In genomic region chr4:39730067-39730466, GRCh38 we compare ENCODE assay signal across 19 cellular contexts. TPM values are rescaled to one million over a fixed set of nuclear protein-coding genes. Genes with fewer than 3 reads are reported as not detected.
DNase-seq lines count a peak whose midpoint lies in the region; ATAC-seq and TF ChIP-seq lines count a peak whose summit lies in the region.
"Had no signal": no experiment of that assay in that cellular context is flagged by ENCODE, and none has a peak within 500 bp of the region (broad histone marks: within the 10 kb centered on the region; RNA-seq: fewer than 3 reads in every experiment).

No MANE protein-coding gene starts in this region.

- H3K4me3 ChIP-seq in CD8-positive, alpha-beta T cell (ENCODE audit: low read depth, low read length): no peak overlapping the region
- H3K4me3 ChIP-seq in NB4 (ENCODE audit: low read depth, low read length) (no peak overlapping the region), WERI-Rb-1 (ENCODE audit: low read depth, low read length) (no peak overlapping the region)
- H3K4me3 ChIP-seq: psoas muscle had no signal

- no peaks in the 10 kb centered on the region for H3K9me3 Mint-ChIP-seq in CD8-positive, alpha-beta T cell
- H3K9me3 Mint-ChIP-seq in naive B cell (no peaks in the 10 kb centered on the region), immature natural killer cell (no peaks in the 10 kb centered on the region)
- H3K9me3 Mint-ChIP-seq: activated naive CD8-positive, alpha-beta T cell treated with anti-CD3 and anti-CD28 coated beads, Interleukin-2, amount 10 ng/mL, durations not matched to agents 7 days and 5 days; activated T-cell treated with anti-CD3 and anti-CD28 coated beads, Interleukin-2, amount 50 U/mL, for 72 hours; stimulated activated naive CD8-positive, alpha-beta T cell treated with anti-CD3 and anti-CD28 coated beads, Interleukin-15, amount 100 ng/mL, for 72 hours had no signal

- H3K27ac Mint-ChIP-seq in CD8-positive, alpha-beta T cell: peak overlapping the region; percentile 76
- H3K27ac Mint-ChIP-seq in naive B cell (peak overlapping the region in 4 of 6 donors; percentile 15 to 83 (median 49)), immature natural killer cell (no peak overlapping the region)
- H3K27ac Mint-ChIP-seq: activated naive CD8-positive, alpha-beta T cell treated with anti-CD3 and anti-CD28 coated beads, Interleukin-2, amount 10 ng/mL, durations not matched to agents 7 days and 5 days had no signal

- DNase-seq in CD8-positive, alpha-beta T cell: no peak
- DNase-seq in NB4 (ENCODE audit: low read depth) (peak; percentile 18), epithelial cell of prostate (ENCODE audit: low read depth, low spot score) (no peak), naive B cell (no peak), NOMO-1 treated with dmso at 0.1 percent for 144 hours (lab: John Stamatoyannopoulos, UW; ENCODE audit: unreplicated experiment) (no peak), immature natural killer cell (no peak), WERI-Rb-1 (no peak)
- DNase-seq: activated CD4-positive, alpha-beta T cell treated with anti-CD3 and anti-CD28 coated beads, Interleukin-2, amount 50 U/mL, for 48 hours; activated naive CD8-positive, alpha-beta T cell treated with anti-CD3 and anti-CD28 coated beads, Interleukin-2, amount 10 ng/mL, durations not matched to agents 7 days and 5 days; activated T-cell treated with anti-CD3 and anti-CD28 coated beads, Interleukin-2, amount 50 U/mL, for 72 hours; cerebellar nuclear complex; DMS 273 treated with DMSO at 0.1 percent for 48 hours; kidney glomerular epithelial cell; NCI-H146; NCI-H510A treated with DMSO at 0.1 percent for 48 hours; psoas muscle; stimulated activated CD4-positive, alpha-beta T cell treated with anti-CD3 and anti-CD28 coated beads, Interleukin-15, amount 100 ng/mL, for 24 hours; stimulated activated naive CD8-positive, alpha-beta T cell treated with anti-CD3 and anti-CD28 coated beads, Interleukin-15, amount 100 ng/mL, for 72 hours had no signal

- intact Hi-C loops in CD8-positive, alpha-beta T cell (cut with DNase I, micrococcal nuclease): loop anchor here in 1 of 2 experiments (5.0 kb wide), 1 partner anchor 33 kb away; the partner anchor contains the start of gene UBE2K

- no peaks in the 10 kb centered on the region for H3K9me3 ChIP-seq in CD8-positive, alpha-beta T cell (ENCODE audit: low read length)
- H3K9me3 ChIP-seq in WERI-Rb-1 (ENCODE audit: severe bottlenecking): no peaks in the 10 kb centered on the region
- H3K9me3 ChIP-seq: psoas muscle had no signal

- no peak for ATAC-seq in CD8-positive, alpha-beta T cell
- ATAC-seq in naive B cell (ENCODE audit: low read depth in 2 of 2): no peak
- ATAC-seq in HG02938 (IDR thresholded peaks at IDR 0.05; ENCODE audit: unreplicated experiment): no peak
- ATAC-seq: activated T-cell treated with anti-CD3 and anti-CD28 coated beads, Interleukin-2, amount 50 U/mL, for 72 hours; psoas muscle; stimulated activated naive CD8-positive, alpha-beta T cell treated with anti-CD3 and anti-CD28 coated beads, Interleukin-15, amount 100 ng/mL, for 72 hours had no signal

- no peaks in the 10 kb centered on the region for H3K36me3 ChIP-seq in CD8-positive, alpha-beta T cell (ENCODE audit: insufficient read depth, low read length)
- peaks cover 28% of the 10 kb centered on the region for H3K36me3 ChIP-seq in WERI-Rb-1

- CTCF ChIA-PET in CD8-positive, alpha-beta T cell (lab: Charles Lee): interaction anchor here (0.6 to 1.4 kb wide), 2 partner anchors 32 to 64 kb away, joined by 3 to 4 read pairs; partner anchors contain the start of gene UBE2K

- H3K4me1 Mint-ChIP-seq in CD8-positive, alpha-beta T cell (ENCODE audit: low read depth): peaks cover 51% of the 10 kb centered on the region
- peaks cover 19 to 52% (median 34%) of the 10 kb centered on the region in 3 donors for H3K4me1 Mint-ChIP-seq in naive B cell
- peaks cover 44 to 69% of the 10 kb centered on the region in 2 donors for H3K4me1 Mint-ChIP-seq in immature natural killer cell

- H3K4me3 Mint-ChIP-seq in CD8-positive, alpha-beta T cell: no peak overlapping the region
- no peak overlapping the region for H3K4me3 Mint-ChIP-seq in naive B cell
- no peak overlapping the region for H3K4me3 Mint-ChIP-seq in immature natural killer cell
- H3K4me3 Mint-ChIP-seq: activated naive CD8-positive, alpha-beta T cell treated with anti-CD3 and anti-CD28 coated beads, Interleukin-2, amount 10 ng/mL, durations not matched to agents 7 days and 5 days; activated T-cell treated with anti-CD3 and anti-CD28 coated beads, Interleukin-2, amount 50 U/mL, for 72 hours; stimulated activated naive CD8-positive, alpha-beta T cell treated with anti-CD3 and anti-CD28 coated beads, Interleukin-15, amount 100 ng/mL, for 72 hours had no signal

- H3K27ac ChIP-seq in CD8-positive, alpha-beta T cell (ENCODE audit: low read depth, low read length): no peak overlapping the region
- peak overlapping the region; percentile 68 for H3K27ac ChIP-seq in epithelial cell of prostate
- H3K27ac ChIP-seq in WERI-Rb-1: no peak overlapping the region
- H3K27ac ChIP-seq: psoas muscle had no signal

- TF ChIP-seq POLR2A in NB4 (IDR thresholded peaks at IDR 0.05; ENCODE audit: extremely low read depth, insufficient read length): no peak

- POLR2A ChIA-PET in CD8-positive, alpha-beta T cell (lab: Charles Lee): interaction anchor here (0.6 to 1.0 kb wide), 2 partner anchors 234 to 1375 kb away, joined by 3 read pairs; no protein-coding TSS in a partner anchor

- no peaks in the 10 kb centered on the region for H3K27me3 ChIP-seq in CD8-positive, alpha-beta T cell (ENCODE audit: insufficient read depth, low read length)
- H3K27me3 ChIP-seq in WERI-Rb-1 (ENCODE audit: insufficient read depth, low read depth, severe bottlenecking): no peaks in the 10 kb centered on the region

- peaks cover 42% of the 10 kb centered on the region for H3K36me3 Mint-ChIP-seq in CD8-positive, alpha-beta T cell
- H3K36me3 Mint-ChIP-seq in naive B cell (peaks cover 0 to 8% of the 10 kb centered on the region in 2 donors), immature natural killer cell (no peaks in the 10 kb centered on the region)

- no peaks in the 10 kb centered on the region for H3K27me3 Mint-ChIP-seq in CD8-positive, alpha-beta T cell (ENCODE audit: low read depth)
- H3K27me3 Mint-ChIP-seq in naive B cell: no peaks in the 10 kb centered on the region
- H3K27me3 Mint-ChIP-seq in immature natural killer cell (ENCODE audit: low read depth in 3 of 3): peaks cover 0 to 2% (median 0%) of the 10 kb centered on the region in 3 donors
- H3K27me3 Mint-ChIP-seq: activated naive CD8-positive, alpha-beta T cell treated with anti-CD3 and anti-CD28 coated beads, Interleukin-2, amount 10 ng/mL, durations not matched to agents 7 days and 5 days; stimulated activated naive CD8-positive, alpha-beta T cell treated with anti-CD3 and anti-CD28 coated beads, Interleukin-15, amount 100 ng/mL, for 72 hours had no signal

- TF ChIP-seq CTCF in CD8-positive, alpha-beta T cell (IDR thresholded peaks at IDR 0.05): no peak
- TF ChIP-seq CTCF in NB4 (IDR thresholded peaks at IDR 0.05; ENCODE audit: low read depth, low read length): no peak
- no peak for TF ChIP-seq CTCF in WERI-Rb-1 (IDR thresholded peaks at IDR 0.05; ENCODE audit: low read depth, low read length)

- peaks cover under 1% of the 10 kb centered on the region for H3K4me1 ChIP-seq in CD8-positive, alpha-beta T cell (ENCODE audit: insufficient read depth, low read length)

RNA-seq across cellular contexts. Expression of gene UBE2K, which starts 32.1 kb away (rescaled TPM):
- total RNA-seq in CD8-positive, alpha-beta T cell: 10 to 100 TPM; 33.1 to 35.8 TPM
- polyA plus RNA-seq in naive B cell (ENCODE audit: low read depth in 6 of 6): 10 to 100 TPM; 60.0 to 81.2 (median 69.2) TPM
- polyA plus RNA-seq in immature natural killer cell: 10 to 100 TPM; 47.9 to 82.4 (median 67.8) TPM

Comparison
In these comparisons a context has a peak if more than half of its experiments do, and no peak if none do; other contexts are left out.
1. H3K27ac Mint-ChIP-seq: peak in CD8-positive, alpha-beta T cell (single experiment) and naive B cell (4 of 6); none in immature natural killer cell (0 of 6).